Comparison of ENCODE assay signal across 13 cellular contexts in the genomic region with DNA sequence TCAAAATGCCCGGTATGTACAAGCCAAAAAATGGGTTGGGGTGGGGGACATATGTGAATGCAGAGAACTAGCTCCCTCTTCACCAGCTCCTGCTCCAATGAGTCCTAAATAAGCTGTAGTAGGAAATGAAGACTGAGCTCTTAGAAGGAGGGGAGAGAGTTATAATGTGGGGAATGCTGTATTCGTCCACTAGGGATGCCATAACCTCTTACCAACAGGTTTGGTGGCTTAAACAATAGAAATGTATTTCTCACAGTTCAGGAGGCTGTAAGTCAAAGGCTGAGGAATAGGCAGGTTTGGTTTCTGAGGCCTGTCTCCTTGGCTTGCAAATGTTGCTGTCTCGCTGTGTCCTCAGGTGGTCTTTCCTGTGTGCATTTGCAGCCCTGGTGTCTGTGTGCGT. TPM values are rescaled to one million over a fixed set of nuclear protein-coding genes. Genes with fewer than 3 reads are reported as not detected.
DNase-seq lines count a peak whose midpoint lies in the region; ATAC-seq and TF ChIP-seq lines count a peak whose summit lies in the region.
"Had no signal": no experiment of that assay in that cellular context is flagged by ENCODE, and none has a peak within 500 bp of the region (broad histone marks: within the 10 kb centered on the region; RNA-seq: fewer than 3 reads in every experiment).

No MANE protein-coding gene starts in this region.

- H3K27me3 ChIP-seq in DND-41 (ENCODE audit: insufficient read depth, low read length, poor library complexity) (no peaks in the 10 kb centered on the region), mesendoderm (ENCODE audit: insufficient read depth, low read length, poor library complexity) (peaks cover 14% of the 10 kb centered on the region)

- no peak overlapping the region for H3K9ac ChIP-seq in DND-41 (ENCODE audit: low read depth, low read length)
- no peak overlapping the region for H3K9ac ChIP-seq in mesendoderm (ENCODE audit: low read length)

- in situ Hi-C loops in astrocyte of the cerebellum (cut with HindIII; ENCODE audit: low sequenced_read_pairs): no loop called here

- H3K79me1 ChIP-seq in mesendoderm (ENCODE audit: low read length): no peaks in the 10 kb centered on the region

- H4K8ac ChIP-seq in mesendoderm (ENCODE audit: low read depth, low read length): no peak overlapping the region

- no peaks in the 10 kb centered on the region for H4K20me1 ChIP-seq in DND-41 (ENCODE audit: insufficient read depth, low read length)

- no peak overlapping the region for H2AK5ac ChIP-seq in mesendoderm (ENCODE audit: low read length)

- H3K4me3 ChIP-seq in DND-41 (ENCODE audit: low read depth in 1 of 2, low read length in 2 of 2) (no peak overlapping the region), LNCaP clone FGC (ENCODE audit: low read depth, low read length) (no peak overlapping the region), astrocyte of the cerebellum (ENCODE audit: low read depth, low read length) (no peak overlapping the region), mesendoderm (ENCODE audit: low read length) (no peak overlapping the region)

- H2BK15ac ChIP-seq in mesendoderm (replicated peaks; ENCODE audit: low read depth): no peak overlapping the region

- H3K36me3 ChIP-seq in DND-41 (ENCODE audit: insufficient read depth, low read length) (no peaks in the 10 kb centered on the region; the same call in 1 of the 2 replicates), mesendoderm (ENCODE audit: control insufficient read depth, insufficient read depth, low read length) (no peaks in the 10 kb centered on the region)

- WGBS in mesendoderm (ENCODE audit: extremely low coverage, insufficient coverage, low lambda C conversion rate): no CpG with 5 or more reads among the region's 4 CpGs

- no peak overlapping the region for H3K4ac ChIP-seq in mesendoderm (ENCODE audit: low read depth, low read length)

- DNase-seq in DND-41 (no peak), LNCaP clone FGC (ENCODE audit: low read depth) (no peak), astrocyte of the cerebellum (ENCODE audit: low read depth) (no peak), mesendoderm (peak; percentile 65), SHP77 treated with DMSO at 0.1 percent for 48 hours (lab: John Stamatoyannopoulos, UW) (no peak), NCI-H187 (lab: John Stamatoyannopoulos, UW) (no peak)
- no peak for DNase-seq in activated naive CD4-positive, alpha-beta T cell treated with Interleukin-2 at 50 U/mL for 16 hours
- DNase-seq: CD8-positive, alpha-beta memory T cell; effector CD4-positive, alpha-beta T cell; midbrain; NCI-H1092 had no signal

- H2BK5ac ChIP-seq in mesendoderm (ENCODE audit: low read length): no peak overlapping the region

- H3K56ac ChIP-seq in mesendoderm (ENCODE audit: low read length): no peak overlapping the region

- peaks cover 6% of the 10 kb centered on the region; the same call in 1 of the 2 replicates for H3K79me2 ChIP-seq in DND-41 (ENCODE audit: insufficient read depth, low read length)
- H3K79me2 ChIP-seq in mesendoderm (ENCODE audit: control insufficient read depth, insufficient read depth, low read length): no peaks in the 10 kb centered on the region

- ATAC-seq in DND-41 (ENCODE audit: insufficient read depth, low read depth): no peak
- no peak for ATAC-seq in HG03354 (IDR thresholded peaks at IDR 0.05; ENCODE audit: poor library complexity, severe bottlenecking, unreplicated experiment)
- ATAC-seq: activated naive CD4-positive, alpha-beta T cell treated with anti-CD3 and anti-CD28 coated beads, Interleukin-2, amount 50 U/mL, for 72 hours had no signal

- no peak overlapping the region for H4K5ac ChIP-seq in mesendoderm (ENCODE audit: low read length)

- H3K4me1 ChIP-seq in DND-41 (ENCODE audit: insufficient read depth, low read length): peaks cover 10% of the 10 kb centered on the region; the same call in 1 of the 2 replicates
- no peaks in the 10 kb centered on the region for H3K4me1 ChIP-seq in mesendoderm (ENCODE audit: control insufficient read depth, low read depth, low read length)

- no peak overlapping the region for H2AFZ ChIP-seq in DND-41 (ENCODE audit: low read depth, low read length)

- H3K4me2 ChIP-seq in DND-41 (ENCODE audit: insufficient read depth, low read length) (no peak overlapping the region), mesendoderm (ENCODE audit: low read length) (no peak overlapping the region)

- H2BK120ac ChIP-seq in mesendoderm (ENCODE audit: low read depth, low read length): no peak overlapping the region

- H3K18ac ChIP-seq in mesendoderm (ENCODE audit: low read length): no peak overlapping the region

- H3K27ac ChIP-seq in DND-41 (ENCODE audit: low read length): no peak overlapping the region
- no peak overlapping the region for H3K27ac ChIP-seq in mesendoderm (ENCODE audit: low read depth, low read length)

- TF ChIP-seq CTCF in DND-41 (IDR thresholded peaks at IDR 0.05; ENCODE audit: borderline replicate concordance, extremely low read depth, low read length, poor library complexity, severe bottlenecking) (peak; percentile 51), LNCaP clone FGC (IDR thresholded peaks at IDR 0.05; ENCODE audit: control insufficient read depth, extremely low read depth, insufficient read depth) (peak; percentile 32), astrocyte of the cerebellum (IDR thresholded peaks at IDR 0.05; ENCODE audit: low read depth, low read length, missing control alignments) (peak; percentile 52)

- H3K23ac ChIP-seq in mesendoderm (ENCODE audit: low read length): no peak overlapping the region

- no peaks in the 10 kb centered on the region for H3K9me3 ChIP-seq in DND-41 (ENCODE audit: insufficient read depth, low read length, severe bottlenecking)

RNA-seq across cellular contexts. Expression of a gene that starts 4.4 kb away (rescaled TPM):
- 0.21 TPM for polyA plus RNA-seq in mesendoderm (2013, experiment 1 of 2)
- polyA plus RNA-seq in mesendoderm (2013, experiment 2 of 2): 0.20 TPM
